In the genomic region with DNA sequence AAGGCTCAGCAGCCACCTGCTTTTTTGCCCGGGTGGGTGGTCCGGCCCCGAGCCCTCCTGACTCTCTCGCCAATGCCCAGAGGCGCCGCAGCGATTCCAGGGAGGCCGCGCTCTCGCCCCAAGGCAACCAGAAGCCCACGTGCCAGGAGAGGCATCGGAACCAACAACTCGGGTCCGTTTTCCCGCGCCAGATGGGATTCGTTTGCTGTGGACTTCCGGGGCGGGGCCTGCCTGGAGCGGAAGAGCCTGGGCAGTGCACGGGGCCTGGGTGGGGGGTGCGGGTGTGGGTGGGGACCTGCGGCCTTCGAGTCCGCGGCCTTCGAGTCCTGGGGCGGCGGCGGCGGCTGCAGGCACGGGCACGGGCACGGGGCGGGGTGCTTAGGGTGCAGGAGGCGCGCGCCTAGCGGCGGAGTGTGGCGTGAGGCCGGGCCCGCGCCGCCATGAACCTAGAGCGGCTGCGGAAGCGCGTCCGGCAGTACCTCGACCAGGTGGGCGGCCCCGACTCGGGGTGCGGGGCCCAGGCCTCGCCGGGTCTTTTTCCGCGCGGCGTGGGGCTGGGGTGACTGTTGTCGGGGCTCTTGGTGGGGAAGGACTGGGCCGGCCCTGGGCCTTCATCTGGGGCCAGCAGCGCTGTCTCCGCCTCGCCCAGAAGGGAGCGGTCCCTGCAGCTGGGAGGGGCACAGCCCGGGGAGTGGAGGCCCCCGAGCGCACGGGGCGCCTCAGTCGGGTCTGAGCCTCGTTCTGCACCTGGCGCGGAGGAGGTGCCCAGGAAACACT, we compare ENCODE assay signal across 1 cellular context.
A peak's percentile ranks its signal among the peaks of the same experiment; 100 is the strongest.
TF ChIP-seq lines count a peak whose summit lies in the region.

A gene with protein sequence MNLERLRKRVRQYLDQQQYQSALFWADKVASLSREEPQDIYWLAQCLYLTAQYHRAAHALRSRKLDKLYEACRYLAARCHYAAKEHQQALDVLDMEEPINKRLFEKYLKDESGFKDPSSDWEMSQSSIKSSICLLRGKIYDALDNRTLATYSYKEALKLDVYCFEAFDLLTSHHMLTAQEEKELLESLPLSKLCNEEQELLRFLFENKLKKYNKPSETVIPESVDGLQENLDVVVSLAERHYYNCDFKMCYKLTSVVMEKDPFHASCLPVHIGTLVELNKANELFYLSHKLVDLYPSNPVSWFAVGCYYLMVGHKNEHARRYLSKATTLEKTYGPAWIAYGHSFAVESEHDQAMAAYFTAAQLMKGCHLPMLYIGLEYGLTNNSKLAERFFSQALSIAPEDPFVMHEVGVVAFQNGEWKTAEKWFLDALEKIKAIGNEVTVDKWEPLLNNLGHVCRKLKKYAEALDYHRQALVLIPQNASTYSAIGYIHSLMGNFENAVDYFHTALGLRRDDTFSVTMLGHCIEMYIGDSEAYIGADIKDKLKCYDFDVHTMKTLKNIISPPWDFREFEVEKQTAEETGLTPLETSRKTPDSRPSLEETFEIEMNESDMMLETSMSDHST (plus strand): TSS at position 253 of the 777 bp plus-strand sequence. CDS start 188 bp downstream, at position 441.

TF ChIP-seq in HepG2, 621 proteins besides CTCF, POLR2A, EP300 and RAD21 (continued from another document and continues in another):
- TF ChIP-seq, protein P1, sequence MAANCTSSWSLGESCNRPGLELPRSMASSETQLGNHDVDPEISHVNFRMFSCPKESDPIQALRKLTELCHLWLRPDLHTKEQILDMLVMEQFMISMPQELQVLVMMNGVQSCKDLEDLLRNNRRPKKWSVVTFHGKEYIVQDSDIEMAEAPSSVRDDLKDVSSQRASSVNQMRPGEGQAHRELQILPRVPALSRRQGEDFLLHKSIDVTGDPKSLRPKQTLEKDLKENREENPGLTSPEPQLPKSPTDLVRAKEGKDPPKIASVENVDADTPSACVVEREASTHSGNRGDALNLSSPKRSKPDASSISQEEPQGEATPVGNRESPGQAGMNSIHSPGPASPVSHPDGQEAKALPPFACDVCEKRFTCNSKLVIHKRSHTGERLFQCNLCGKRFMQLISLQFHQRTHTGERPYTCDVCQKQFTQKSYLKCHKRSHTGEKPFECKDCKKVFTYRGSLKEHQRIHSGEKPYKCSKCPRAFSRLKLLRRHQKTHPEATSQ (CRISPR knock-in tag; IDR thresholded peaks at IDR 0.05; ENCODE audit: borderline replicate concordance) = peak; percentile 85; the same call in 1 of the 2 replicates
- TF ChIP-seq ZIK1 (CRISPR knock-in tag; IDR thresholded peaks at IDR 0.05; ENCODE audit: borderline replicate concordance, low read depth) (peak; percentile 74), ZBTB1 (CRISPR knock-in tag; IDR thresholded peaks at IDR 0.05; ENCODE audit: borderline replicate concordance) (peak; percentile 28; the same call in 1 of the 2 replicates), ETV5 (CRISPR knock-in tag; IDR thresholded peaks at IDR 0.05; ENCODE audit: borderline replicate concordance) (peak; percentile 57), THAP11 (CRISPR knock-in tag; IDR thresholded peaks at IDR 0.05) (peak; percentile 92), KMT2A (CRISPR knock-in tag; IDR thresholded peaks at IDR 0.05) (peak; percentile 51), RFX3 (CRISPR knock-in tag; IDR thresholded peaks at IDR 0.05) (no peak), ZNF253 (CRISPR knock-in tag; IDR thresholded peaks at IDR 0.05; ENCODE audit: borderline replicate concordance) (peak; percentile 94), TEAD3 (CRISPR knock-in tag; optimal IDR thresholded peaks at IDR 0.05; ENCODE audit: borderline replicate concordance) (peak; percentile 62), ZNF224 (CRISPR knock-in tag; IDR thresholded peaks at IDR 0.05) (peak; percentile 47; the same call in 1 of the 2 replicates), KDM5B (CRISPR knock-in tag; IDR thresholded peaks at IDR 0.05; ENCODE audit: borderline replicate concordance) (peak; percentile 94), SMARCE1 (IDR thresholded peaks at IDR 0.05; ENCODE audit: borderline replicate concordance) (no peak), SMAD1 (CRISPR knock-in tag; IDR thresholded peaks at IDR 0.05; ENCODE audit: borderline replicate concordance, low read depth) (no peak), KAT2B (IDR thresholded peaks at IDR 0.05; ENCODE audit: borderline replicate concordance, low read depth, low read length) (no peak), ZNF761 (CRISPR knock-in tag; conservative IDR thresholded peaks at IDR 0.05) (peak; percentile 85; the same call in 1 of the 2 replicates), CBX5 (CRISPR knock-in tag; IDR thresholded peaks at IDR 0.05; ENCODE audit: borderline replicate concordance) (peak; percentile 96), NFYC (CRISPR knock-in tag; IDR thresholded peaks at IDR 0.05) (peak; percentile 51), SRF (IDR thresholded peaks at IDR 0.05; ENCODE audit: low read depth, low read length) (no peak), ZNF562 (CRISPR knock-in tag; IDR thresholded peaks at IDR 0.05; ENCODE audit: borderline replicate concordance) (0 out of 2 replicates have a peak, but pooled peaks have one; percentile 44), ELF4 (CRISPR knock-in tag; IDR thresholded peaks at IDR 0.05; ENCODE audit: borderline replicate concordance) (no peak), ZNF781 (CRISPR knock-in tag; IDR thresholded peaks at IDR 0.05; ENCODE audit: borderline replicate concordance, not compliant biosample characterization) (peak; percentile 94), HOXA5 (CRISPR knock-in tag; IDR thresholded peaks at IDR 0.05) (0 out of 2 replicates have a peak, but pooled peaks have one; percentile 73), ZNF317 (CRISPR knock-in tag; IDR thresholded peaks at IDR 0.05) (peak; percentile 55; the same call in 1 of the 2 replicates), FIP1L1 (IDR thresholded peaks at IDR 0.05; ENCODE audit: borderline replicate concordance, insufficient read depth, low read depth, low read length) (no peak), SMAD3 (CRISPR knock-in tag; IDR thresholded peaks at IDR 0.05) (0 out of 2 replicates have a peak, but pooled peaks have one; percentile 20), JUND (CRISPR knock-in tag; IDR thresholded peaks at IDR 0.05) (peak; percentile 19; the same call in 1 of the 2 replicates), CEBPG (CRISPR knock-in tag; IDR thresholded peaks at IDR 0.05) (peak; percentile 45), POLR2AphosphoS2 (IDR thresholded peaks at IDR 0.05; ENCODE audit: low read depth, low read length) (no peak)
- TF ChIP-seq, protein P2, sequence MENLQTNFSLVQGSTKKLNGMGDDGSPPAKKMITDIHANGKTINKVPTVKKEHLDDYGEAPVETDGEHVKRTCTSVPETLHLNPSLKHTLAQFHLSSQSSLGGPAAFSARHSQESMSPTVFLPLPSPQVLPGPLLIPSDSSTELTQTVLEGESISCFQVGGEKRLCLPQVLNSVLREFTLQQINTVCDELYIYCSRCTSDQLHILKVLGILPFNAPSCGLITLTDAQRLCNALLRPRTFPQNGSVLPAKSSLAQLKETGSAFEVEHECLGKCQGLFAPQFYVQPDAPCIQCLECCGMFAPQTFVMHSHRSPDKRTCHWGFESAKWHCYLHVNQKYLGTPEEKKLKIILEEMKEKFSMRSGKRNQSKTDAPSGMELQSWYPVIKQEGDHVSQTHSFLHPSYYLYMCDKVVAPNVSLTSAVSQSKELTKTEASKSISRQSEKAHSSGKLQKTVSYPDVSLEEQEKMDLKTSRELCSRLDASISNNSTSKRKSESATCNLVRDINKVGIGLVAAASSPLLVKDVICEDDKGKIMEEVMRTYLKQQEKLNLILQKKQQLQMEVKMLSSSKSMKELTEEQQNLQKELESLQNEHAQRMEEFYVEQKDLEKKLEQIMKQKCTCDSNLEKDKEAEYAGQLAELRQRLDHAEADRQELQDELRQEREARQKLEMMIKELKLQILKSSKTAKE (CRISPR knock-in tag; IDR thresholded peaks at IDR 0.05; ENCODE audit: borderline replicate concordance) = peak; percentile 17; the same call in 1 of the 2 replicates
- TF ChIP-seq, protein P3, sequence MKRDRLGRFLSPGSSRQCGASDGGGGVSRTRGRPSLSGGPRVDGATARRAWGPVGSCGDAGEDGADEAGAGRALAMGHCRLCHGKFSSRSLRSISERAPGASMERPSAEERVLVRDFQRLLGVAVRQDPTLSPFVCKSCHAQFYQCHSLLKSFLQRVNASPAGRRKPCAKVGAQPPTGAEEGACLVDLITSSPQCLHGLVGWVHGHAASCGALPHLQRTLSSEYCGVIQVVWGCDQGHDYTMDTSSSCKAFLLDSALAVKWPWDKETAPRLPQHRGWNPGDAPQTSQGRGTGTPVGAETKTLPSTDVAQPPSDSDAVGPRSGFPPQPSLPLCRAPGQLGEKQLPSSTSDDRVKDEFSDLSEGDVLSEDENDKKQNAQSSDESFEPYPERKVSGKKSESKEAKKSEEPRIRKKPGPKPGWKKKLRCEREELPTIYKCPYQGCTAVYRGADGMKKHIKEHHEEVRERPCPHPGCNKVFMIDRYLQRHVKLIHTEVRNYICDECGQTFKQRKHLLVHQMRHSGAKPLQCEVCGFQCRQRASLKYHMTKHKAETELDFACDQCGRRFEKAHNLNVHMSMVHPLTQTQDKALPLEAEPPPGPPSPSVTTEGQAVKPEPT (CRISPR knock-in tag; IDR thresholded peaks at IDR 0.05; ENCODE audit: low read depth) = no peak
- TF ChIP-seq, protein P4, sequence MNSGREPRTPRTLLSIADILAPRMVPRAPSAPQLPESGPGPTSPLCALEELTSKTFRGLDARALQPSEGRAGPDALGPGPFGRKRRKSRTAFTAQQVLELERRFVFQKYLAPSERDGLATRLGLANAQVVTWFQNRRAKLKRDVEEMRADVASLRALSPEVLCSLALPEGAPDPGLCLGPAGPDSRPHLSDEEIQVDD (CRISPR knock-in tag; IDR thresholded peaks at IDR 0.05; ENCODE audit: borderline replicate concordance) = peak; percentile 85; the same call in 1 of the 2 replicates
- TF ChIP-seq, protein P5, sequence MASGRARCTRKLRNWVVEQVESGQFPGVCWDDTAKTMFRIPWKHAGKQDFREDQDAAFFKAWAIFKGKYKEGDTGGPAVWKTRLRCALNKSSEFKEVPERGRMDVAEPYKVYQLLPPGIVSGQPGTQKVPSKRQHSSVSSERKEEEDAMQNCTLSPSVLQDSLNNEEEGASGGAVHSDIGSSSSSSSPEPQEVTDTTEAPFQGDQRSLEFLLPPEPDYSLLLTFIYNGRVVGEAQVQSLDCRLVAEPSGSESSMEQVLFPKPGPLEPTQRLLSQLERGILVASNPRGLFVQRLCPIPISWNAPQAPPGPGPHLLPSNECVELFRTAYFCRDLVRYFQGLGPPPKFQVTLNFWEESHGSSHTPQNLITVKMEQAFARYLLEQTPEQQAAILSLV (CRISPR knock-in tag; IDR thresholded peaks at IDR 0.05; ENCODE audit: borderline replicate concordance) = peak; percentile 82; the same call in 1 of the 2 replicates
- TF ChIP-seq, protein P6, sequence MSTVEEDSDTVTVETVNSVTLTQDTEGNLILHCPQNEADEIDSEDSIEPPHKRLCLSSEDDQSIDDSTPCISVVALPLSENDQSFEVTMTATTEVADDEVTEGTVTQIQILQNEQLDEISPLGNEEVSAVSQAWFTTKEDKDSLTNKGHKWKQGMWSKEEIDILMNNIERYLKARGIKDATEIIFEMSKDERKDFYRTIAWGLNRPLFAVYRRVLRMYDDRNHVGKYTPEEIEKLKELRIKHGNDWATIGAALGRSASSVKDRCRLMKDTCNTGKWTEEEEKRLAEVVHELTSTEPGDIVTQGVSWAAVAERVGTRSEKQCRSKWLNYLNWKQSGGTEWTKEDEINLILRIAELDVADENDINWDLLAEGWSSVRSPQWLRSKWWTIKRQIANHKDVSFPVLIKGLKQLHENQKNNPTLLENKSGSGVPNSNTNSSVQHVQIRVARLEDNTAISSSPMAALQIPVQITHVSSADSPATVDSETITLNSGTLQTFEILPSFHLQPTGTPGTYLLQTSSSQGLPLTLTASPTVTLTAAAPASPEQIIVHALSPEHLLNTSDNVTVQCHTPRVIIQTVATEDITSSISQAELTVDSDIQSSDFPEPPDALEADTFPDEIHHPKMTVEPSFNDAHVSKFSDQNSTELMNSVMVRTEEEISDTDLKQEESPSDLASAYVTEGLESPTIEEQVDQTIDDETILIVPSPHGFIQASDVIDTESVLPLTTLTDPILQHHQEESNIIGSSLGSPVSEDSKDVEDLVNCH (CRISPR knock-in tag; IDR thresholded peaks at IDR 0.05) = peak; percentile 29; the same call in 1 of the 2 replicates
- TF ChIP-seq, protein P7, sequence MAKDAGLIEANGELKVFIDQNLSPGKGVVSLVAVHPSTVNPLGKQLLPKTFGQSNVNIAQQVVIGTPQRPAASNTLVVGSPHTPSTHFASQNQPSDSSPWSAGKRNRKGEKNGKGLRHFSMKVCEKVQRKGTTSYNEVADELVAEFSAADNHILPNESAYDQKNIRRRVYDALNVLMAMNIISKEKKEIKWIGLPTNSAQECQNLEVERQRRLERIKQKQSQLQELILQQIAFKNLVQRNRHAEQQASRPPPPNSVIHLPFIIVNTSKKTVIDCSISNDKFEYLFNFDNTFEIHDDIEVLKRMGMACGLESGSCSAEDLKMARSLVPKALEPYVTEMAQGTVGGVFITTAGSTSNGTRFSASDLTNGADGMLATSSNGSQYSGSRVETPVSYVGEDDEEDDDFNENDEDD (CRISPR knock-in tag; IDR thresholded peaks at IDR 0.05; ENCODE audit: borderline replicate concordance) = peak; percentile 99
- TF ChIP-seq, protein P8, sequence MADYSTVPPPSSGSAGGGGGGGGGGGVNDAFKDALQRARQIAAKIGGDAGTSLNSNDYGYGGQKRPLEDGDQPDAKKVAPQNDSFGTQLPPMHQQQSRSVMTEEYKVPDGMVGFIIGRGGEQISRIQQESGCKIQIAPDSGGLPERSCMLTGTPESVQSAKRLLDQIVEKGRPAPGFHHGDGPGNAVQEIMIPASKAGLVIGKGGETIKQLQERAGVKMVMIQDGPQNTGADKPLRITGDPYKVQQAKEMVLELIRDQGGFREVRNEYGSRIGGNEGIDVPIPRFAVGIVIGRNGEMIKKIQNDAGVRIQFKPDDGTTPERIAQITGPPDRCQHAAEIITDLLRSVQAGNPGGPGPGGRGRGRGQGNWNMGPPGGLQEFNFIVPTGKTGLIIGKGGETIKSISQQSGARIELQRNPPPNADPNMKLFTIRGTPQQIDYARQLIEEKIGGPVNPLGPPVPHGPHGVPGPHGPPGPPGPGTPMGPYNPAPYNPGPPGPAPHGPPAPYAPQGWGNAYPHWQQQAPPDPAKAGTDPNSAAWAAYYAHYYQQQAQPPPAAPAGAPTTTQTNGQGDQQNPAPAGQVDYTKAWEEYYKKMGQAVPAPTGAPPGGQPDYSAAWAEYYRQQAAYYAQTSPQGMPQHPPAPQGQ (CRISPR knock-in tag; IDR thresholded peaks at IDR 0.05; ENCODE audit: borderline replicate concordance) = no peak
- TF ChIP-seq, protein P9, sequence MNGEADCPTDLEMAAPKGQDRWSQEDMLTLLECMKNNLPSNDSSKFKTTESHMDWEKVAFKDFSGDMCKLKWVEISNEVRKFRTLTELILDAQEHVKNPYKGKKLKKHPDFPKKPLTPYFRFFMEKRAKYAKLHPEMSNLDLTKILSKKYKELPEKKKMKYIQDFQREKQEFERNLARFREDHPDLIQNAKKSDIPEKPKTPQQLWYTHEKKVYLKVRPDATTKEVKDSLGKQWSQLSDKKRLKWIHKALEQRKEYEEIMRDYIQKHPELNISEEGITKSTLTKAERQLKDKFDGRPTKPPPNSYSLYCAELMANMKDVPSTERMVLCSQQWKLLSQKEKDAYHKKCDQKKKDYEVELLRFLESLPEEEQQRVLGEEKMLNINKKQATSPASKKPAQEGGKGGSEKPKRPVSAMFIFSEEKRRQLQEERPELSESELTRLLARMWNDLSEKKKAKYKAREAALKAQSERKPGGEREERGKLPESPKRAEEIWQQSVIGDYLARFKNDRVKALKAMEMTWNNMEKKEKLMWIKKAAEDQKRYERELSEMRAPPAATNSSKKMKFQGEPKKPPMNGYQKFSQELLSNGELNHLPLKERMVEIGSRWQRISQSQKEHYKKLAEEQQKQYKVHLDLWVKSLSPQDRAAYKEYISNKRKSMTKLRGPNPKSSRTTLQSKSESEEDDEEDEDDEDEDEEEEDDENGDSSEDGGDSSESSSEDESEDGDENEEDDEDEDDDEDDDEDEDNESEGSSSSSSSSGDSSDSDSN (CRISPR knock-in tag; IDR thresholded peaks at IDR 0.05) = peak; percentile 81
